23 cellular contexts compared by ENCODE assay signal in the genomic region with DNA sequence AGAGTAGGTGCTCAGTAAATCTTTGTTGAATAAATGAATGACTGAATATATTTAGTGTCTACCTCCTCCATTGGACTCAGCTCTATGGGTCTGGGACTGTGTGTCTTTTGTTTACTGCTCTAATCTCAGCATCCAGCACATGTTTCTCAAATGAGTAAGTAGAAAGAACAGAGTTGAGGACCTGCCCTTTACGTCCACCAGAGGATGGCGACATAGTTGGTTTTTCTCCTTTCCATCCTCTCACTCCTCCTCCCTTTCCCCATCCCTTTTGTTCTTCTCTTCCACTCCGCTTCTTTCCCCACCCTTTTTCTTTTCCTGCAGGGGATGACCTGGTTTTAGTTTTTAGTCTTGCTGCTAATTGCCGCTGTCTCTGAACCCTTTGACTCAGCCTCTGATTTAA. TPM values are rescaled to one million over a fixed set of nuclear protein-coding genes. Genes with fewer than 3 reads are reported as not detected.
"Had no signal": no experiment of that assay in that cellular context is flagged by ENCODE, and none has a peak within 500 bp of the region (broad histone marks: within the 10 kb centered on the region; RNA-seq: fewer than 3 reads in every experiment).

No MANE protein-coding gene starts in this region.

- H3K27me3 ChIP-seq: vagina had no signal

- H3K36me3 ChIP-seq: sigmoid colon, stomach, thoracic aorta, vagina had no signal

- DNase-seq: activated B cell treated with CpG ODN at 0.5 μM for 24 hours; activated CD4-positive, alpha-beta T cell treated with anti-CD3 and anti-CD28 coated beads, Interleukin-2, amount 50 U/mL, for 1 hour; activated T-cell treated with anti-CD3 and anti-CD28 coated beads, Interleukin-2, amount 50 U/mL, for 1 hour; central memory CD4-positive, alpha-beta T cell; cortex of kidney; effector memory CD4-positive, alpha-beta T cell; hippocampal formation; mammary epithelial cell; natural killer cell; nucleus accumbens; psoas muscle; sigmoid colon; stimulated activated CD4-positive, alpha-beta T cell treated with anti-CD3 and anti-CD28 coated beads, Interleukin-4, amount 100 ng/mL, for 1 hour; stimulated activated CD8-positive, alpha-beta memory T cell treated with anti-CD3 and anti-CD28 coated beads, Interleukin-4, amount 100 ng/mL, for 48 hours; stomach; T-cell; T1000 had no signal

- H3K4me3 ChIP-seq: psoas muscle, sigmoid colon, stomach, thoracic aorta, vagina had no signal

- H3K9me3 ChIP-seq: psoas muscle, sigmoid colon, stomach, thoracic aorta, vagina had no signal

- ATAC-seq: left lobe of liver, natural killer cell, psoas muscle, T-cell had no signal

- H3K4me1 ChIP-seq: psoas muscle, sigmoid colon, stomach, vagina had no signal

- H3K27ac ChIP-seq: psoas muscle, sigmoid colon, stomach, thoracic aorta, vagina had no signal

RNA-seq across cellular contexts. Expression of gene CHP2, which starts 12.1 kb away (rescaled TPM):
- total RNA-seq: activated B cell treated with CpG ODN at 0.5 μM for 24 hours, epithelial cell of proximal tubule, glomerular endothelial cell, left lobe of liver, mammary epithelial cell, mucosa of gallbladder, natural killer cell, psoas muscle, T-cell, thoracic aorta had no signal
- polyA plus RNA-seq: mammary epithelial cell had no signal

RNA-seq across cellular contexts. Expression of gene ERN2, which starts 29.7 kb away (rescaled TPM):
- total RNA-seq: activated B cell treated with CpG ODN at 0.5 μM for 24 hours, glomerular endothelial cell, mammary epithelial cell, natural killer cell, vagina had no signal
